ENCODE assay signal across 19 cellular contexts in genomic region chr5:41519801-41520200, GRCh38. TPM values are rescaled to one million over a fixed set of nuclear protein-coding genes. Genes with fewer than 3 reads are reported as not detected.
DNase-seq lines count a peak whose midpoint lies in the region; ATAC-seq and TF ChIP-seq lines count a peak whose summit lies in the region.
"Had no signal": no experiment of that assay in that cellular context is flagged by ENCODE, and none has a peak within 500 bp of the region (broad histone marks: within the 10 kb centered on the region; RNA-seq: fewer than 3 reads in every experiment).

No MANE protein-coding gene starts in this region.

- H4K20me1 ChIP-seq in GM23338 (replicated peaks; ENCODE audit: insufficient read depth) (no peaks in the 10 kb centered on the region), smooth muscle cell (ENCODE audit: low read depth) (no peaks in the 10 kb centered on the region)
- H4K20me1 ChIP-seq: BLaER1 treated with 17β-estradiol and CSF1 and Interleukin-3, amounts not matched to agents 10 nM and 100 nM had no signal

- DNase-seq in A172 (ENCODE audit: low spot score): peak; percentile 34
- DNase-seq in GM23338 (ENCODE audit: low spot score): peak; percentile 12
- peak; percentile 16 for DNase-seq in RKO (ENCODE audit: low spot score)
- peak; percentile 33 for DNase-seq in fibroblast of mammary gland (ENCODE audit: low read depth)
- no peak for DNase-seq in smooth muscle cell (lab: John Stamatoyannopoulos, UW; ENCODE audit: unreplicated experiment)
- no peak for DNase-seq in SHP77 treated with DMSO at 0.1 percent for 48 hours (lab: John Stamatoyannopoulos, UW)
- DNase-seq in superior temporal gyrus (ENCODE audit: extremely low spot score): no peak
- DNase-seq: H7; head of caudate nucleus; naive thymus-derived CD4-positive, alpha-beta T cell; NCI-H2171 treated with DMSO at 0.1 percent for 48 hours; Peyer's patch; stimulated activated CD4-positive, alpha-beta T cell treated with anti-CD3 and anti-CD28 coated beads, Interleukin-4, amount 100 ng/mL, for 4 hours; stimulated activated naive CD4-positive, alpha-beta T cell; uterus had no signal

- TF ChIP-seq CTCF in GM23338 (conservative IDR thresholded peaks at IDR 0.05; ENCODE audit: low read depth in 2 of 2) (peak; percentile 36 to 39), fibroblast of mammary gland (conservative IDR thresholded peaks at IDR 0.05; ENCODE audit: control insufficient read depth, insufficient read depth, low read depth, low read length) (peak; percentile 29), smooth muscle cell (IDR thresholded peaks at IDR 0.05; ENCODE audit: borderline replicate concordance, insufficient read depth, poor library complexity, severe bottlenecking) (no peak)

- no peak overlapping the region for H3K27ac Mint-ChIP-seq in GM23338
- H3K27ac Mint-ChIP-seq: naive thymus-derived CD4-positive, alpha-beta T cell had no signal

- H3K27me3 ChIP-seq in GM23338 (ENCODE audit: insufficient read depth) (no peaks in the 10 kb centered on the region), smooth muscle cell (ENCODE audit: low read depth) (peaks cover 8% of the 10 kb centered on the region)
- H3K27me3 ChIP-seq: BLaER1 treated with 17β-estradiol and CSF1 and Interleukin-3, amounts not matched to agents 10 nM and 100 nM; Peyer's patch; right atrium auricular region; uterus had no signal

- H3K4me2 ChIP-seq in GM23338: no peak overlapping the region
- H3K4me2 ChIP-seq in smooth muscle cell: no peak overlapping the region
- H3K4me2 ChIP-seq: BLaER1 treated with 17β-estradiol and CSF1 and Interleukin-3, amounts not matched to agents 10 nM and 100 nM had no signal

- no peaks in the 10 kb centered on the region for H3K9me3 Mint-ChIP-seq in GM23338

- no peak overlapping the region for H3K4me3 Mint-ChIP-seq in GM23338
- H3K4me3 Mint-ChIP-seq: naive thymus-derived CD4-positive, alpha-beta T cell had no signal

- H2AFZ ChIP-seq in GM23338: no peak overlapping the region
- H2AFZ ChIP-seq in smooth muscle cell (ENCODE audit: low read depth): no peak overlapping the region

- WGBS in smooth muscle cell (ENCODE audit: low lambda C conversion rate): 81% methylated on average over 6 of the region's 6 CpGs

- H3K79me2 ChIP-seq in GM23338 (replicated peaks; ENCODE audit: insufficient read depth) (no peaks in the 10 kb centered on the region), smooth muscle cell (ENCODE audit: low read depth) (no peaks in the 10 kb centered on the region)

- no peak overlapping the region for H3K27ac ChIP-seq in GM23338 (ENCODE audit: low read depth)
- no peak overlapping the region for H3K27ac ChIP-seq in smooth muscle cell (ENCODE audit: low read depth)
- H3K27ac ChIP-seq: BLaER1 treated with 17β-estradiol and CSF1 and Interleukin-3, amounts not matched to agents 10 nM and 100 nM; HL-60; Peyer's patch; right atrium auricular region; uterus had no signal

- no peaks in the 10 kb centered on the region for H3K36me3 ChIP-seq in GM23338 (ENCODE audit: insufficient read depth)
- H3K36me3 ChIP-seq in smooth muscle cell (ENCODE audit: low read depth): no peaks in the 10 kb centered on the region
- H3K36me3 ChIP-seq: BLaER1 treated with 17β-estradiol and CSF1 and Interleukin-3, amounts not matched to agents 10 nM and 100 nM; Peyer's patch; right atrium auricular region; uterus had no signal

- H3K9ac ChIP-seq in smooth muscle cell (ENCODE audit: low read depth): no peak overlapping the region
- H3K9ac ChIP-seq: BLaER1 treated with 17β-estradiol and CSF1 and Interleukin-3, amounts not matched to agents 10 nM and 100 nM had no signal

- ATAC-seq in GM23338 (no peak), HG02981 (IDR thresholded peaks at IDR 0.05; ENCODE audit: unreplicated experiment) (no peak)
- ATAC-seq: naive thymus-derived CD4-positive, alpha-beta T cell had no signal

- H3K9me3 ChIP-seq in smooth muscle cell (replicated peaks; ENCODE audit: low read depth): no peaks in the 10 kb centered on the region
- H3K9me3 ChIP-seq: BLaER1 treated with 17β-estradiol and CSF1 and Interleukin-3, amounts not matched to agents 10 nM and 100 nM; Peyer's patch; right atrium auricular region; uterus had no signal

- no peaks in the 10 kb centered on the region for H3K4me1 ChIP-seq in GM23338 (ENCODE audit: insufficient read depth)
- peaks cover 10% of the 10 kb centered on the region for H3K4me1 ChIP-seq in smooth muscle cell (ENCODE audit: low read depth)
- H3K4me1 ChIP-seq: BLaER1 treated with 17β-estradiol and CSF1 and Interleukin-3, amounts not matched to agents 10 nM and 100 nM; Peyer's patch; right atrium auricular region; uterus had no signal

- no peaks in the 10 kb centered on the region for H3F3A ChIP-seq in GM23338 (replicated peaks; ENCODE audit: low read depth)
- no peaks in the 10 kb centered on the region for H3F3A ChIP-seq in smooth muscle cell (ENCODE audit: low read depth)

- no peaks in the 10 kb centered on the region for H3K36me3 Mint-ChIP-seq in GM23338 (ENCODE audit: low read depth)

- no peaks in the 10 kb centered on the region for H3K27me3 Mint-ChIP-seq in GM23338 (ENCODE audit: insufficient read depth, low read depth, poor library complexity)

- H3K4me1 Mint-ChIP-seq in GM23338: peaks cover 8% of the 10 kb centered on the region; the same call in 2 of the 3 replicates
- H3K4me1 Mint-ChIP-seq: naive thymus-derived CD4-positive, alpha-beta T cell had no signal

- no peaks in the 10 kb centered on the region for H3K9me2 ChIP-seq in GM23338 (ENCODE audit: insufficient read depth)

- H3K4me3 ChIP-seq in GM23338 (no peak overlapping the region), fibroblast of mammary gland (ENCODE audit: control insufficient read depth, low read depth, low read length) (no peak overlapping the region), smooth muscle cell (no peak overlapping the region)
- H3K4me3 ChIP-seq: BLaER1 treated with 17β-estradiol and CSF1 and Interleukin-3, amounts not matched to agents 10 nM and 100 nM; Peyer's patch; right atrium auricular region; uterus had no signal

TF ChIP-seq in GM23338, 12 proteins besides CTCF, POLR2A, EP300 and RAD21:
- no peak for TF ChIP-seq JUNB (IDR thresholded peaks at IDR 0.05; ENCODE audit: unreplicated experiment)
- TF ChIP-seq ZNF114 (CRISPR knock-in tag; IDR thresholded peaks at IDR 0.05): no peak
- no peak for TF ChIP-seq POLR2AphosphoS5 (IDR thresholded peaks at IDR 0.05; ENCODE audit: low read depth)
TF ChIP-seq in GM23338: peak in this region for 0.

RNA-seq across cellular contexts. Expression of gene PLCXD3, which starts 9.4 kb away (rescaled TPM):
- 2.8 TPM in 2 replicates for total RNA-seq in A172 (2014; rRNA removed; shearing (Covaris generic))
- total RNA-seq in GM23338 (2014; rRNA removed; shearing (Covaris generic)): 0.03 TPM in 1 of 2 replicates, not detected in the other
- polyA plus RNA-seq in GM23338 (2016; fragmentation: Nextera tagmentation; extraction: Ambion mirVana): 0.03 TPM in 1 of 2 replicates, not detected in the other
- 0.04 and 0.09 TPM in 2 replicates for total RNA-seq in smooth muscle cell
- polyA plus RNA-seq in smooth muscle cell: 0.20 TPM in 1 of 2 replicates, not detected in the other
- total RNA-seq: naive thymus-derived CD4-positive, alpha-beta T cell had no signal
- polyA plus RNA-seq: naive thymus-derived CD4-positive, alpha-beta T cell had no signal

Comparison
In these comparisons a context has a peak if more than half of its experiments do, and no peak if none do; other contexts are left out.
1. DNase-seq: peak in A172 (single experiment), GM23338 (single experiment), RKO (single experiment) and fibroblast of mammary gland (single experiment); none in smooth muscle cell (single experiment), SHP77 treated with DMSO at 0.1 percent for 48 hours (single experiment) and superior temporal gyrus (single experiment).